17 cellular contexts compared by ENCODE assay signal in genomic region chr2:216671081-216671411, GRCh38. TPM values are rescaled to one million over a fixed set of nuclear protein-coding genes. Genes with fewer than 3 reads are reported as not detected.
DNase-seq lines count a peak whose midpoint lies in the region; ATAC-seq, FAIRE-seq and TF ChIP-seq lines count a peak whose summit lies in the region.
"Had no signal": no experiment of that assay in that cellular context is flagged by ENCODE, and none has a peak within 500 bp of the region (broad histone marks: within the 10 kb centered on the region; RNA-seq: fewer than 3 reads in every experiment).

No MANE protein-coding gene starts in this region.

- no peaks in the 10 kb centered on the region for H3K23me2 ChIP-seq in H1 (ENCODE audit: low read depth, low read length)

- H3K4me1 ChIP-seq in H1 (replicated peaks in 1 of 4; ENCODE audit: control insufficient read depth in 3 of 4, insufficient read depth in 4 of 4, low read length in 3 of 4), result peaks cover 0 to under 1% (median 0%) of the 10 kb centered on the region in 4 experiments; a peak in 2 of 7 replicates
- H3K4me1 ChIP-seq in tibial artery, result peaks cover 0 to 12% (median 6%) of the 10 kb centered on the region in 4 donors
- H3K4me1 ChIP-seq in upper lobe of left lung, result no peaks in the 10 kb centered on the region

- TF ChIP-seq CTCF in H1 (IDR thresholded peaks at IDR 0.05; ENCODE audit: control extremely low read depth in 1 of 3, insufficient read depth in 1 of 3, low read depth in 1 of 3, low read length in 3 of 3), result no peak
- TF ChIP-seq CTCF in progenitor cell of endocrine pancreas (IDR thresholded peaks at IDR 0.05; ENCODE audit: unreplicated experiment), result no peak
- TF ChIP-seq CTCF in tibial artery (IDR thresholded peaks at IDR 0.05), result no peak
- TF ChIP-seq CTCF in upper lobe of left lung (IDR thresholded peaks at IDR 0.05), result no peak

- H3K9me3 Mint-ChIP-seq in progenitor cell of endocrine pancreas (ENCODE audit: low read depth), result no peaks in the 10 kb centered on the region

- no peaks in the 10 kb centered on the region for H3K79me1 ChIP-seq in H1 (ENCODE audit: low read depth, low read length)

- FAIRE-seq in H1 (lab: Jason Lieb, UNC), result no peak
- FAIRE-seq: GM12878 had no signal

- peaks cover 1% of the 10 kb centered on the region for H3K4me1 Mint-ChIP-seq in progenitor cell of endocrine pancreas (ENCODE audit: low read depth)

- H2BK12ac ChIP-seq in H1 (ENCODE audit: low read depth, low read length), result no peak overlapping the region

- no peak for ATAC-seq in upper lobe of left lung (ENCODE audit: low FRiP score in 2 of 2)
- no peak for ATAC-seq in GM21423 (IDR thresholded peaks at IDR 0.05; ENCODE audit: unreplicated experiment)
- no peak for ATAC-seq in HG03460 (IDR thresholded peaks at IDR 0.05; ENCODE audit: unreplicated experiment)
- ATAC-seq: GM12878 had no signal

- no peak overlapping the region for H4K91ac ChIP-seq in H1 (replicated peaks; ENCODE audit: insufficient read length, low read length)

- TF ChIP-seq RAD21 in H1 (IDR thresholded peaks at IDR 0.05 in 1 of 2, conservative IDR thresholded peaks at IDR 0.05 in 1 of 2; ENCODE audit: low read depth in 2 of 2, low read length in 2 of 2), result no peak

- H3K4me3 ChIP-seq in H1 (ENCODE audit: extremely low read depth in 1 of 4, insufficient read depth in 2 of 4, low read depth in 3 of 4, low read length in 4 of 4) (no peak overlapping the region), tibial artery (no peak overlapping the region), upper lobe of left lung (no peak overlapping the region)
- H3K4me3 ChIP-seq: GM12878 had no signal

- 0 out of 2 replicates have a peak overlapping the region, but pooled peaks have one; percentile 18 for H4K8ac ChIP-seq in H1 (ENCODE audit: extremely low read depth, insufficient read depth, low read length)

- WGBS in H1 (ENCODE audit: extremely low coverage in 1 of 2, insufficient coverage in 1 of 2, insufficient read length in 1 of 2, insufficient replicate concordance in 2 of 2, low coverage in 1 of 2, low lambda C conversion rate in 2 of 2, missing lambda C conversion rate in 1 of 2), 2 experiments, result 91% methylated on average over 10 of the region's 11 CpGs; no CpG with 5 or more reads in 1 of the 2 experiments
- 85 to 90% methylated on average over 4 to 11 of the region's 11 CpGs for WGBS in upper lobe of left lung, 2 donors

- H2BK5ac ChIP-seq in H1 (ENCODE audit: low read depth, low read length), result no peak overlapping the region

- no peaks in the 10 kb centered on the region for H3K27me3 Mint-ChIP-seq in progenitor cell of endocrine pancreas

- no peaks in the 10 kb centered on the region for H4K20me1 ChIP-seq in H1 (replicated peaks in 1 of 2; ENCODE audit: control insufficient read depth in 1 of 2, insufficient read depth in 2 of 2, low read length in 2 of 2)

- no peaks in the 10 kb centered on the region for H3K36me3 Mint-ChIP-seq in progenitor cell of endocrine pancreas (ENCODE audit: insufficient read depth)

- H3K23ac ChIP-seq in H1 (ENCODE audit: insufficient read length), result no peak overlapping the region

- CTCF ChIA-PET in H1 (lab: Charles Lee; ENCODE audit: partially characterized antibody), result interaction anchor here (0.6 to 6.9 kb wide), 5 partner anchors 8 to 159 kb away, joined by 3 to 54 read pairs (median 3); no protein-coding TSS in a partner anchor

- no peak overlapping the region for H3K4me2 ChIP-seq in H1 (ENCODE audit: insufficient read depth in 1 of 2, low read depth in 2 of 2, low read length in 2 of 2)

- no peak overlapping the region for H2BK120ac ChIP-seq in H1 (replicated peaks; ENCODE audit: low read depth, low read length)

- no peak for TF ChIP-seq EP300 in H1 (IDR thresholded peaks at IDR 0.05; ENCODE audit: borderline replicate concordance in 1 of 2, low read depth in 2 of 2, low read length in 2 of 2)
- no peak for TF ChIP-seq EP300 in upper lobe of left lung (IDR thresholded peaks at IDR 0.05)

- no peak overlapping the region for H3K18ac ChIP-seq in H1 (ENCODE audit: extremely low read depth, low read length)

- POLR2A ChIA-PET in H1 (lab: Charles Lee; ENCODE audit: partially characterized antibody), result no interaction called here

- peak overlapping the region; percentile 35 for H3K27ac Mint-ChIP-seq in progenitor cell of endocrine pancreas

- no peaks in the 10 kb centered on the region for H3K9me3 ChIP-seq in H1 (ENCODE audit: insufficient read depth in 2 of 2, low read depth in 1 of 2, low read length in 1 of 2)
- H3K9me3 ChIP-seq in tibial artery, result no peaks in the 10 kb centered on the region
- no peaks in the 10 kb centered on the region for H3K9me3 ChIP-seq in upper lobe of left lung
- H3K9me3 ChIP-seq: BE2C had no signal

- H3K27ac ChIP-seq in H1 (ENCODE audit: low read depth, low read length) (no peak overlapping the region), tibial artery (peak overlapping the region; percentile 54 to 65), upper lobe of left lung (no peak overlapping the region)
- H3K27ac ChIP-seq: 22Rv1 had no signal

- H2AK5ac ChIP-seq in H1 (ENCODE audit: low read depth, low read length), result no peak overlapping the region

- no peak overlapping the region for H3K4ac ChIP-seq in H1 (replicated peaks; ENCODE audit: insufficient read length, low read depth, low read length)

- no peak for TF ChIP-seq POLR2A in H1 (IDR thresholded peaks at IDR 0.05; ENCODE audit: control extremely low read depth in 1 of 2, low read depth in 2 of 2, low read length in 2 of 2)
- no peak for TF ChIP-seq POLR2A in upper lobe of left lung (IDR thresholded peaks at IDR 0.05)

- H3K27me3 ChIP-seq in H1 (replicated peaks in 1 of 4; ENCODE audit: control insufficient read depth in 3 of 4, extremely low read depth in 1 of 4, insufficient read depth in 3 of 4, low read length in 3 of 4) (no peaks in the 10 kb centered on the region), tibial artery (no peaks in the 10 kb centered on the region), upper lobe of left lung (no peaks in the 10 kb centered on the region)
- H3K27me3 ChIP-seq: BE2C had no signal

- H2BK20ac ChIP-seq in H1 (ENCODE audit: low read length), result no peak overlapping the region

- H3K4me3 Mint-ChIP-seq in progenitor cell of endocrine pancreas (ENCODE audit: low read depth), result no peak overlapping the region

- H3K36me3 ChIP-seq in H1 (ENCODE audit: control insufficient read depth in 2 of 4, insufficient read depth in 4 of 4, low read length in 3 of 4) (no peaks in the 10 kb centered on the region), tibial artery (peaks cover 20 to 29% (median 28%) of the 10 kb centered on the region in 3 donors), upper lobe of left lung (no peaks in the 10 kb centered on the region)
- H3K36me3 ChIP-seq: BE2C had no signal

- no peak overlapping the region for H2AFZ ChIP-seq in H1 (ENCODE audit: low read length)

- DNase-seq in NCI-H748 (lab: John Stamatoyannopoulos, UW; ENCODE audit: unreplicated experiment), result peak; percentile 45
- DNase-seq in NCI-H748 treated with DMSO at 0.1 percent for 48 hours (lab: John Stamatoyannopoulos, UW), result no peak
- no peak for DNase-seq in H1 (ENCODE audit: low read depth in 1 of 2, low spot score in 2 of 2)
- DNase-seq in progenitor cell of endocrine pancreas (ENCODE audit: low spot score, unreplicated experiment), result no peak
- DNase-seq in tibial artery, result no peak
- no peak for DNase-seq in upper lobe of left lung
- DNase-seq: BE2C, GDM1, GOT3, KG1, NCI-H146, NCI-H2081, NCI-H510A had no signal

- H2BK15ac ChIP-seq in H1 (ENCODE audit: low read length), result 0 out of 2 replicates have a peak overlapping the region, but pooled peaks have one; percentile 8

- H3K14ac ChIP-seq in H1 (ENCODE audit: insufficient read length), result no peak overlapping the region

- intact Hi-C loops in tibial artery (cut with DNase I; ENCODE audit: low total_unique reads), result no loop called here

- no peak overlapping the region for H4K5ac ChIP-seq in H1 (ENCODE audit: insufficient read length, low read depth, low read length)

- no peak overlapping the region for H3K56ac ChIP-seq in H1 (replicated peaks; ENCODE audit: insufficient read length, low read depth, low read length)

- no peak overlapping the region for H3K9ac ChIP-seq in H1 (replicated peaks in 1 of 4; ENCODE audit: extremely low read depth in 1 of 4, low read depth in 3 of 4, low read length in 3 of 4)

- no peaks in the 10 kb centered on the region for H3K79me2 ChIP-seq in H1 (ENCODE audit: control insufficient read depth in 1 of 2, insufficient read depth in 2 of 2, low read length in 2 of 2)

TF ChIP-seq in H1, 55 proteins besides CTCF, POLR2A, EP300 and RAD21 (continues in another document):
- no peak for TF ChIP-seq SUZ12 (IDR thresholded peaks at IDR 0.05; ENCODE audit: low read length)
- TF ChIP-seq KDM1A (IDR thresholded peaks at IDR 0.05; ENCODE audit: borderline replicate concordance, low read length), result no peak
- no peak for TF ChIP-seq TCF12 (IDR thresholded peaks at IDR 0.05; ENCODE audit: low read depth, low read length)
- TF ChIP-seq POU5F1 (IDR thresholded peaks at IDR 0.05; ENCODE audit: low read depth, low read length), result no peak
- TF ChIP-seq SP4 (IDR thresholded peaks at IDR 0.05; ENCODE audit: low read length), result no peak

RNA-seq across cellular contexts. Expression of gene IGFBP5, which starts 24.3 kb away (rescaled TPM):
- 2.0 and 2.5 TPM in 2 replicates for total RNA-seq in H1 (2021; fragmentation: NEBNext Ultra II Directional; extraction: Animal tissue kit (Norgen Biotek cat#: 25700))
- polyA plus RNA-seq in H1 (2011; rRNA removed), result 2.2 and 4.4 TPM in 2 replicates
- 2.9 TPM for polyA plus RNA-seq in H1 (2011; cell fraction: cytosol; rRNA removed)
- 3.6 TPM for polyA plus RNA-seq in H1 (2011; cell fraction: nucleus; rRNA removed)
- 1.7 to 2.1 TPM (median 2.0 TPM) in 4 replicates for polyA plus RNA-seq in H1 (2012, experiment 1 of 2)
- 1.0 TPM for polyA plus RNA-seq in H1 (2012, experiment 2 of 2)
- polyA plus RNA-seq in H1 (2013, experiment 1 of 2), result 2.8 TPM
- polyA plus RNA-seq in H1 (2013, experiment 2 of 2), result 3.4 TPM
- polyA minus RNA-seq in H1 (2011; rRNA and poly(A)+ RNA removed), result 2.0 and 3.6 TPM in 2 replicates
- polyA minus RNA-seq in H1 (2011; cell fraction: cytosol; rRNA and poly(A)+ RNA removed), result 2.9 TPM
- polyA minus RNA-seq in H1 (2011; cell fraction: nucleus; rRNA and poly(A)+ RNA removed), result 2.8 TPM
- 73.9 and 75.3 TPM in 2 replicates for total RNA-seq in progenitor cell of endocrine pancreas
- 100 to 1,000 TPM in 3 of 6 donors, 10 to 100 TPM in 3; 41.9 to 304 (median 95.5) TPM for total RNA-seq in upper lobe of left lung
- polyA plus RNA-seq: GM12878 had no signal

RNA-seq across cellular contexts. Expression of gene IGFBP2, which starts 37.8 kb away (rescaled TPM):
- total RNA-seq in H1 (2021; fragmentation: NEBNext Ultra II Directional; extraction: Animal tissue kit (Norgen Biotek cat#: 25700)), result 322 and 326 TPM in 2 replicates
- polyA plus RNA-seq in H1 (2011; rRNA removed), result 782 and 980 TPM in 2 replicates
- polyA plus RNA-seq in H1 (2011; cell fraction: cytosol; rRNA removed), result 607 TPM
- 562 TPM for polyA plus RNA-seq in H1 (2011; cell fraction: nucleus; rRNA removed)
- polyA plus RNA-seq in H1 (2012, experiment 1 of 2), result 269 to 492 TPM (median 434 TPM) in 4 replicates
- 469 TPM for polyA plus RNA-seq in H1 (2012, experiment 2 of 2)
- polyA plus RNA-seq in H1 (2013, experiment 1 of 2), result 853 TPM
- polyA plus RNA-seq in H1 (2013, experiment 2 of 2), result 787 TPM
- polyA minus RNA-seq in H1 (2011; rRNA and poly(A)+ RNA removed), result 98.8 and 122 TPM in 2 replicates
- polyA minus RNA-seq in H1 (2011; cell fraction: cytosol; rRNA and poly(A)+ RNA removed), result 242 TPM
- 141 TPM for polyA minus RNA-seq in H1 (2011; cell fraction: nucleus; rRNA and poly(A)+ RNA removed)
- total RNA-seq in progenitor cell of endocrine pancreas (249 and 274 TPM in 2 replicates), upper lobe of left lung (10 to 100 TPM; 16.8 to 82.8 (median 41.9) TPM)

Comparison
In these comparisons a context has a peak if more than half of its experiments do, and no peak if none do; other contexts are left out.
1. H3K27ac ChIP-seq: peak in tibial artery (2 of 2); none in H1 (single experiment) and upper lobe of left lung (0 of 4).
2. RNA of gene IGFBP5, which starts 24.3 kb away (total RNA-seq): 41.9 to 304 TPM in upper lobe of left lung and 73.9 to 75.3 TPM in progenitor cell of endocrine pancreas; 2.0 to 2.5 TPM in H1; every median in the first group is over 10 times any median in the second.